In genomic region chr14:40240456-40240855, GRCh38 we compare ENCODE assay signal across 16 cellular contexts.
DNase-seq lines count a peak whose midpoint lies in the region; ATAC-seq and TF ChIP-seq lines count a peak whose summit lies in the region.
"Had no signal": no experiment of that assay in that cellular context is flagged by ENCODE, and none has a peak within 500 bp of the region (broad histone marks: within the 10 kb centered on the region; RNA-seq: fewer than 3 reads in every experiment).

No MANE protein-coding gene starts in this region.

- no peaks in the 10 kb centered on the region; the same call in 1 of the 2 replicates for H3K9me3 ChIP-seq in SK-N-MC (ENCODE audit: low read depth, low read length)
- H3K9me3 ChIP-seq: SK-N-SH had no signal

- no peak overlapping the region for H3K4me3 ChIP-seq in SK-N-MC
- no peak overlapping the region for H3K4me3 ChIP-seq in fibroblast of pulmonary artery (replicated peaks; ENCODE audit: low read depth, low read length)
- H3K4me3 ChIP-seq: BLaER1 treated with 17β-estradiol and CSF1 and Interleukin-3, amounts not matched to agents 10 nM and 100 nM; GM23338 had no signal

- H3K9ac ChIP-seq in SK-N-MC (ENCODE audit: insufficient read length) = no peak overlapping the region
- H3K9ac ChIP-seq: BLaER1 treated with 17β-estradiol and CSF1 and Interleukin-3, amounts not matched to agents 10 nM and 100 nM; SK-N-SH had no signal

- no peak for ATAC-seq in HG02798 (IDR thresholded peaks at IDR 0.05; ENCODE audit: poor library complexity, unreplicated experiment)
- ATAC-seq in GM21619 (IDR thresholded peaks at IDR 0.05; ENCODE audit: unreplicated experiment) = no peak
- ATAC-seq: GM23338 had no signal

- H3K27ac ChIP-seq in SK-N-MC = peak overlapping the region; percentile 34; the same call in 1 of the 2 replicates
- H3K27ac ChIP-seq: BLaER1 treated with 17β-estradiol and CSF1 and Interleukin-3, amounts not matched to agents 10 nM and 100 nM had no signal

- no peaks in the 10 kb centered on the region; the same call in 1 of the 2 replicates for H3K36me3 ChIP-seq in SK-N-MC (ENCODE audit: insufficient read depth, low read length)

- DNase-seq in Ammon's horn (ENCODE audit: low spot score) (peak; percentile 8), HT1080 (ENCODE audit: low read depth) (peak; percentile 4), SK-N-MC (ENCODE audit: low read depth, low spot score) (no peak), fibroblast of pulmonary artery (ENCODE audit: low read depth) (peak; percentile 0), SIG-M5 treated with dmso at 0.1 percent for 504 hours (lab: John Stamatoyannopoulos, UW; ENCODE audit: unreplicated experiment) (no peak)
- DNase-seq: NCI-H1105; NCI-H187 treated with DMSO at 0.1 percent for 48 hours; NCI-H2227 treated with DMSO at 0.1 percent for 48 hours; NCI-H526 treated with DMSO at 0.1 percent for 48 hours; NK-92 treated with Interleukin-12 subunit alpha and Interleukin-12 subunit beta, amount 100 ng/mL, for 24 hours; SK-N-SH; T-helper 2 cell had no signal

- no peak for TF ChIP-seq CTCF in fibroblast of pulmonary artery (IDR thresholded peaks at IDR 0.05; ENCODE audit: low read length, missing control alignments)

Comparison
In these comparisons a context has a peak if more than half of its experiments do, and no peak if none do; other contexts are left out.
1. DNase-seq: peak in Ammon's horn (single experiment), HT1080 (single experiment) and fibroblast of pulmonary artery (single experiment); none in SK-N-MC (single experiment) and SIG-M5 treated with dmso at 0.1 percent for 504 hours (single experiment).